Comparison of ENCODE assay signal across 15 cellular contexts in genomic region chr4:1258457-1258856, GRCh38.
"Had no signal": no experiment of that assay in that cellular context is flagged by ENCODE, and none has a peak within 500 bp of the region (broad histone marks: within the 10 kb centered on the region; RNA-seq: fewer than 3 reads in every experiment).

No MANE protein-coding gene starts in this region.

- H3K36me3 ChIP-seq: pancreas, thoracic aorta, vagina had no signal

- H3K4me3 ChIP-seq: pancreas, thoracic aorta, vagina had no signal

- H3K27me3 ChIP-seq: pancreas, vagina had no signal

- H3K27ac Mint-ChIP-seq: activated naive CD8-positive, alpha-beta T cell treated with anti-CD3 and anti-CD28 coated beads, Interleukin-2, amount 10 ng/mL, durations not matched to agents 7 days and 5 days; activated T-cell treated with anti-CD3 and anti-CD28 coated beads, Interleukin-2, amount 50 U/mL, for 72 hours; stimulated activated naive CD8-positive, alpha-beta T cell treated with anti-CD3 and anti-CD28 coated beads, Interleukin-15, Interleukin-2, amounts not matched to agents 100 ng/mL and 50 ng/mL, for 24 hours had no signal

- DNase-seq: activated gamma-delta T cell treated with Interleukin-2 at 50 U/mL for 16 hours; activated naive CD8-positive, alpha-beta T cell treated with anti-CD3 and anti-CD28 coated beads, Interleukin-2, amount 10 ng/mL, durations not matched to agents 7 days and 5 days; activated T-cell treated with anti-CD3 and anti-CD28 coated beads, Interleukin-2, amount 50 U/mL, for 72 hours; anterior cingulate cortex; hypothalamus; kidney glomerular epithelial cell; mesendoderm; pancreas; retina; stimulated activated CD4-positive, alpha-beta T cell treated with anti-CD3 and anti-CD28 coated beads, Interleukin-4, amount 100 ng/mL, for 1 hour; stimulated activated CD8-positive, alpha-beta memory T cell treated with anti-CD3 and anti-CD28 coated beads, Interleukin-4, amount 100 ng/mL, for 48 hours; T1000 had no signal

- H3K27me3 Mint-ChIP-seq: activated naive CD8-positive, alpha-beta T cell treated with anti-CD3 and anti-CD28 coated beads, Interleukin-2, amount 10 ng/mL, durations not matched to agents 7 days and 5 days; stimulated activated naive CD8-positive, alpha-beta T cell treated with anti-CD3 and anti-CD28 coated beads, Interleukin-15, Interleukin-2, amounts not matched to agents 100 ng/mL and 50 ng/mL, for 24 hours had no signal

- H3K4me1 ChIP-seq: pancreas, vagina had no signal

- H3K9me3 ChIP-seq: pancreas, vagina had no signal

- H3K4me3 Mint-ChIP-seq: activated naive CD8-positive, alpha-beta T cell treated with anti-CD3 and anti-CD28 coated beads, Interleukin-2, amount 10 ng/mL, durations not matched to agents 7 days and 5 days; activated T-cell treated with anti-CD3 and anti-CD28 coated beads, Interleukin-2, amount 50 U/mL, for 72 hours; stimulated activated naive CD8-positive, alpha-beta T cell treated with anti-CD3 and anti-CD28 coated beads, Interleukin-15, Interleukin-2, amounts not matched to agents 100 ng/mL and 50 ng/mL, for 24 hours had no signal

- ATAC-seq: activated T-cell treated with anti-CD3 and anti-CD28 coated beads, Interleukin-2, amount 50 U/mL, for 72 hours; pancreas had no signal

- H3K27ac ChIP-seq: pancreas, thoracic aorta, vagina had no signal
